ENCODE assay signal across 10 cellular contexts in genomic region chr17:74759941-74760340, GRCh38. TPM values are rescaled to one million over a fixed set of nuclear protein-coding genes. Genes with fewer than 3 reads are reported as not detected.
A peak's percentile ranks its signal among the peaks of the same experiment; 100 is the strongest.
DNase-seq lines count a peak whose midpoint lies in the region; ATAC-seq and TF ChIP-seq lines count a peak whose summit lies in the region.
"Had no signal": no experiment of that assay in that cellular context is flagged by ENCODE, and none has a peak within 500 bp of the region (broad histone marks: within the 10 kb centered on the region; RNA-seq: fewer than 3 reads in every experiment).

No MANE protein-coding gene starts in this region.

- CTCF ChIA-PET in activated naive CD4-positive, alpha-beta T cell treated with anti-CD3 and anti-CD28 coated beads for 36 hours (lab: Charles Lee), result interaction anchor here (0.9 to 4.5 kb wide), 10 partner anchors 10 to 103 kb away, joined by 3 to 30 read pairs (median 8); no protein-coding TSS in a partner anchor
- CTCF ChIA-PET in activated CD4-positive, alpha-beta memory T cell treated with anti-CD3 and anti-CD28 coated beads, Interleukin-2, amount 10 ng/mL, durations not matched to agents 7 days and 5 days (lab: Charles Lee), result interaction anchor here (0.8 to 12.5 kb wide), 14 partner anchors 10 to 201 kb away, joined by 3 to 93 read pairs (median 15); partner anchors contain the start of genes NAT9 and RAB37

- 75 to 80% methylated on average over 10 of the region's 10 CpGs for WGBS in testis, 2 donors

- ATAC-seq in GM21619 (IDR thresholded peaks at IDR 0.05; ENCODE audit: unreplicated experiment), result no peak

- TF ChIP-seq POLR2A in testis (IDR thresholded peaks at IDR 0.05), result no peak

- H3K4me1 ChIP-seq in testis, result peaks cover 60% of the 10 kb centered on the region

- DNase-seq in activated naive CD4-positive, alpha-beta T cell treated with anti-CD3 and anti-CD28 coated beads for 36 hours, result no peak
- no peak for DNase-seq in activated naive CD4-positive, alpha-beta T cell treated with Interleukin-2 at 50 U/mL for 16 hours
- no peak for DNase-seq in activated CD4-positive, alpha-beta memory T cell treated with anti-CD3 and anti-CD28 coated beads, Interleukin-2, amount 10 ng/mL, durations not matched to agents 7 days and 5 days
- DNase-seq in immature natural killer cell (no peak), testis (no peak), SHP77 (lab: John Stamatoyannopoulos, UW) (no peak), OCI-M2 (lab: John Stamatoyannopoulos, UW; ENCODE audit: unreplicated experiment) (no peak)
- DNase-seq: COR-L47 had no signal

- no peaks in the 10 kb centered on the region for H3K36me3 ChIP-seq in testis (ENCODE audit: low read depth, missing control alignments)

- H3K27ac ChIP-seq in testis, result peak overlapping the region; percentile 14 to 39

- no peaks in the 10 kb centered on the region for H3K9me3 Mint-ChIP-seq in activated naive CD4-positive, alpha-beta T cell treated with anti-CD3 and anti-CD28 coated beads for 36 hours
- H3K9me3 Mint-ChIP-seq in activated CD4-positive, alpha-beta memory T cell treated with anti-CD3 and anti-CD28 coated beads, Interleukin-2, amount 10 ng/mL, durations not matched to agents 7 days and 5 days, result no peaks in the 10 kb centered on the region
- no peaks in the 10 kb centered on the region for H3K9me3 Mint-ChIP-seq in immature natural killer cell

- peak overlapping the region; percentile 86 for H3K27ac Mint-ChIP-seq in activated naive CD4-positive, alpha-beta T cell treated with anti-CD3 and anti-CD28 coated beads for 36 hours
- peak overlapping the region; percentile 79 for H3K27ac Mint-ChIP-seq in activated CD4-positive, alpha-beta memory T cell treated with anti-CD3 and anti-CD28 coated beads, Interleukin-2, amount 10 ng/mL, durations not matched to agents 7 days and 5 days
- H3K27ac Mint-ChIP-seq in immature natural killer cell, result peak overlapping the region; percentile 72 to 91 (median 86)

- H3K9me3 ChIP-seq in testis, result no peaks in the 10 kb centered on the region

- no peaks in the 10 kb centered on the region for H3K36me3 Mint-ChIP-seq in activated naive CD4-positive, alpha-beta T cell treated with anti-CD3 and anti-CD28 coated beads for 36 hours (ENCODE audit: low read depth)
- H3K36me3 Mint-ChIP-seq in activated CD4-positive, alpha-beta memory T cell treated with anti-CD3 and anti-CD28 coated beads, Interleukin-2, amount 10 ng/mL, durations not matched to agents 7 days and 5 days (ENCODE audit: low read depth), result peaks cover 45% of the 10 kb centered on the region
- H3K36me3 Mint-ChIP-seq in immature natural killer cell, result no peaks in the 10 kb centered on the region

- no peak overlapping the region for H3K4me3 ChIP-seq in testis

- H3K4me1 Mint-ChIP-seq in activated naive CD4-positive, alpha-beta T cell treated with anti-CD3 and anti-CD28 coated beads for 36 hours (ENCODE audit: low read depth), result peaks cover 56% of the 10 kb centered on the region
- H3K4me1 Mint-ChIP-seq in activated CD4-positive, alpha-beta memory T cell treated with anti-CD3 and anti-CD28 coated beads, Interleukin-2, amount 10 ng/mL, durations not matched to agents 7 days and 5 days, result peaks cover 70% of the 10 kb centered on the region
- H3K4me1 Mint-ChIP-seq in immature natural killer cell, result peaks cover 78 to 93% of the 10 kb centered on the region in 2 donors

- intact Hi-C loops in activated naive CD4-positive, alpha-beta T cell treated with anti-CD3 and anti-CD28 coated beads for 36 hours (cut with micrococcal nuclease), result loop anchor here (1.0 to 2.0 kb wide), 3 partner anchors 9 to 15 kb away; no protein-coding TSS in a partner anchor
- intact Hi-C loops in testis (cut with DNase I; ENCODE audit: low total_unique reads), result loop anchor here (5.0 kb wide), 1 partner anchor 48 kb away; the partner anchor contains the start of gene CD300LF

- TF ChIP-seq CTCF in testis (IDR thresholded peaks at IDR 0.05), result no peak

- no peaks in the 10 kb centered on the region for H3K27me3 ChIP-seq in testis

- no peak overlapping the region for H3K4me3 Mint-ChIP-seq in activated naive CD4-positive, alpha-beta T cell treated with anti-CD3 and anti-CD28 coated beads for 36 hours
- peak overlapping the region; percentile 61 for H3K4me3 Mint-ChIP-seq in activated CD4-positive, alpha-beta memory T cell treated with anti-CD3 and anti-CD28 coated beads, Interleukin-2, amount 10 ng/mL, durations not matched to agents 7 days and 5 days
- peak overlapping the region; percentile 76 to 99 (median 86) for H3K4me3 Mint-ChIP-seq in immature natural killer cell

- H3K27me3 Mint-ChIP-seq in activated naive CD4-positive, alpha-beta T cell treated with anti-CD3 and anti-CD28 coated beads for 36 hours (ENCODE audit: low read depth), result no peaks in the 10 kb centered on the region
- H3K27me3 Mint-ChIP-seq in activated CD4-positive, alpha-beta memory T cell treated with anti-CD3 and anti-CD28 coated beads, Interleukin-2, amount 10 ng/mL, durations not matched to agents 7 days and 5 days, result no peaks in the 10 kb centered on the region
- H3K27me3 Mint-ChIP-seq in immature natural killer cell (ENCODE audit: low read depth in 3 of 3), result peaks cover 1 to 3% (median 1%) of the 10 kb centered on the region in 3 donors

- POLR2A ChIA-PET in activated CD4-positive, alpha-beta memory T cell treated with anti-CD3 and anti-CD28 coated beads, Interleukin-2, amount 10 ng/mL, durations not matched to agents 7 days and 5 days (lab: Charles Lee), result interaction anchor here (0.9 to 8.0 kb wide), 9 partner anchors 12 to 113 kb away, joined by 3 to 98 read pairs (median 11); partner anchors contain the start of genes FDXR, NAT9, NHERF1 and RAB37

RNA-seq across cellular contexts. Expression of gene NHERF1, which starts 11.5 kb away (rescaled TPM):
- 10 to 100 TPM; 70.8 to 77.6 TPM for total RNA-seq in activated naive CD4-positive, alpha-beta T cell treated with anti-CD3 and anti-CD28 coated beads for 36 hours
- 100 to 1,000 TPM; 320 to 328 TPM for total RNA-seq in activated CD4-positive, alpha-beta memory T cell treated with anti-CD3 and anti-CD28 coated beads, Interleukin-2, amount 10 ng/mL, durations not matched to agents 7 days and 5 days
- 1,000 to 10,000 TPM in 1 of 3 donors, 100 to 1,000 TPM in 2; 566 to 1,121 (median 751) TPM for polyA plus RNA-seq in immature natural killer cell
- 10 to 100 TPM; 26.9 to 28.6 TPM for total RNA-seq in testis
- 69.2 TPM for polyA plus RNA-seq in testis (ENCODE audit: insufficient read depth, low read depth, low replicate concordance)

RNA-seq across cellular contexts. Expression of gene NAT9, which starts 16.2 kb away (rescaled TPM):
- 10 to 100 TPM; 42.1 to 43.9 TPM for total RNA-seq in activated naive CD4-positive, alpha-beta T cell treated with anti-CD3 and anti-CD28 coated beads for 36 hours
- total RNA-seq in activated CD4-positive, alpha-beta memory T cell treated with anti-CD3 and anti-CD28 coated beads, Interleukin-2, amount 10 ng/mL, durations not matched to agents 7 days and 5 days, result 10 to 100 TPM; 32.1 to 32.3 TPM
- 10 to 100 TPM in 1 of 3 donors, 1 to 10 TPM in 2; 4.3 to 11.2 (median 6.3) TPM for polyA plus RNA-seq in immature natural killer cell
- 10 to 100 TPM; 45.6 to 51.3 TPM for total RNA-seq in testis
- 43.8 TPM for polyA plus RNA-seq in testis (ENCODE audit: insufficient read depth, low read depth, low replicate concordance)

RNA-seq across cellular contexts. Expression of gene RAB37, which starts 22.9 kb away (rescaled TPM):
- total RNA-seq in activated naive CD4-positive, alpha-beta T cell treated with anti-CD3 and anti-CD28 coated beads for 36 hours, result 1 to 10 TPM; 2.1 to 2.3 TPM
- 10 to 100 TPM; 56.1 to 58.5 TPM for total RNA-seq in activated CD4-positive, alpha-beta memory T cell treated with anti-CD3 and anti-CD28 coated beads, Interleukin-2, amount 10 ng/mL, durations not matched to agents 7 days and 5 days
- polyA plus RNA-seq in immature natural killer cell (100 to 1,000 TPM; 208 to 218 (median 212) TPM), testis (ENCODE audit: insufficient read depth, low read depth, low replicate concordance) (1.9 TPM)
- under 1 TPM; 0.81 to 0.94 TPM for total RNA-seq in testis

RNA-seq across cellular contexts. Expression of gene CD300LF, which starts 47.2 kb away (rescaled TPM):
- total RNA-seq in activated naive CD4-positive, alpha-beta T cell treated with anti-CD3 and anti-CD28 coated beads for 36 hours, result not detected
- total RNA-seq in activated CD4-positive, alpha-beta memory T cell treated with anti-CD3 and anti-CD28 coated beads, Interleukin-2, amount 10 ng/mL, durations not matched to agents 7 days and 5 days, result not detected
- polyA plus RNA-seq in immature natural killer cell, result 1 to 10 TPM; 1.9 to 4.2 (median 2.0) TPM
- total RNA-seq in testis, result 1 to 10 TPM in 1 of 2 donors, under 1 TPM in 1; 0.43 to 1.1 TPM
- 0.79 TPM for polyA plus RNA-seq in testis (ENCODE audit: insufficient read depth, low read depth, low replicate concordance)
- total RNA-seq: LHCN-M2 had no signal

Comparison
In these comparisons a context has a peak if more than half of its experiments do, and no peak if none do; other contexts are left out.
1. RNA of gene NHERF1, which starts 11.5 kb away (total RNA-seq): 320 to 328 TPM in activated CD4-positive, alpha-beta memory T cell treated with anti-CD3 and anti-CD28 coated beads, Interleukin-2, amount 10 ng/mL, durations not matched to agents 7 days and 5 days; 70.8 to 77.6 TPM in activated naive CD4-positive, alpha-beta T cell treated with anti-CD3 and anti-CD28 coated beads for 36 hours and 26.9 to 28.6 TPM in testis; every median in the first group is over 4 times any median in the second.
2. RNA of gene RAB37, which starts 22.9 kb away (total RNA-seq): 56.1 to 58.5 TPM in activated CD4-positive, alpha-beta memory T cell treated with anti-CD3 and anti-CD28 coated beads, Interleukin-2, amount 10 ng/mL, durations not matched to agents 7 days and 5 days; 2.1 to 2.3 TPM in activated naive CD4-positive, alpha-beta T cell treated with anti-CD3 and anti-CD28 coated beads for 36 hours and 0.81 to 0.94 TPM in testis; every median in the first group is over 10 times any median in the second.
3. Peak in every context shown above with its lines, with median percentiles within 50 percentile points of each other: H3K27ac Mint-ChIP-seq.